ENCODE assay signal across 8 cellular contexts in the genomic region with DNA sequence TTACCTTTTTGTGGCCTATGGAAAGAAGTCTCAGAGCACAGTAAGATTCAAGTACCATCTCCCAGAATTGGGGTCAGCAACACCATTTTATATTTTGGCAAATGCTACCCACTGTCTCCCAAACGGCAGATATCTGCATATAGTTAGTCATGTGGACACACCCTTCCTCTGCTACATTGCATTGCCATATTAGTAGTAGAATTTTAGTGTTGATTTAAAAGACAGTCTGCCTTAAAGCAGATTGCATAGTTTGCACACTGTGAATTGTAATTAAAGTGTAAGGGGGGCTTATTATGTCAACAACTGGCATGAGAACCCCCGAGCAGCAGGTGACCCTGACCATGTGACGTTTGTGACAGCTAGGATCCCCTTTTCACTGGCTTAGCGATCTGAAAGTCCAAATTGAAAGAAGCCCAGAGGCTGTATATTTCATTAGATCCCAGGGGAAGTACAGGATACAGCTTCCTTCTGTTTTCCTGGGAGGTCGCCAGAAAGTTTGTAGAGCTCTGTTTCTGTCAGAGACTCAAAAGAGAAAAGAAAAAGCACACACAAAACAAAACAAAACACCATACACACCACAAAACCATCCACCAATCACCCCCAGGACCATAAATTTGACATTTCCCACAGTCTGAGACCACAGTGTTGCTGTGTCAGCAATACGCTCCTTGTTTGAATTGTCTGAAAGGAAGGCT.
DNase-seq lines count a peak whose midpoint lies in the region; ATAC-seq and TF ChIP-seq lines count a peak whose summit lies in the region.

No MANE protein-coding gene starts in this region.

- WGBS in esophagus, 2 donors: 6 to 20% methylated on average over 6 of the region's 6 CpGs

- no peak for DNase-seq in CD4-positive, alpha-beta memory T cell
- peak; percentile 44 for DNase-seq in PC-3
- peak; percentile 56 for DNase-seq in osteoblast (ENCODE audit: insufficient read length, low spot score, missing footprints)
- no peak for DNase-seq in HK-2 (ENCODE audit: unreplicated experiment)
- DNase-seq in GM10248 (ENCODE audit: extremely low spot score): no peak

- POLR2A ChIA-PET in CD4-positive, alpha-beta memory T cell (lab: Charles Lee; ENCODE audit: partially characterized antibody): no interaction called here
- POLR2A ChIA-PET in PC-3 (lab: Charles Lee; ENCODE audit: unreplicated experiment): no interaction called here
- POLR2A ChIA-PET in GM10248 (lab: Yijun Ruan, JAX): no interaction called here

- H3K9ac ChIP-seq in PC-3 (ENCODE audit: low read length): no peak overlapping the region

- no peaks in the 10 kb centered on the region for H4K20me1 ChIP-seq in PC-3 (ENCODE audit: low read length)
- no peaks in the 10 kb centered on the region for H4K20me1 ChIP-seq in osteoblast (ENCODE audit: insufficient read depth, low read length)

- no peak for TF ChIP-seq CTCF in PC-3 (conservative IDR thresholded peaks at IDR 0.05; ENCODE audit: low read depth, low read length)
- no peak for TF ChIP-seq CTCF in osteoblast (IDR thresholded peaks at IDR 0.05; ENCODE audit: extremely low read depth, low read depth, low read length)
- TF ChIP-seq CTCF in GM10248 (IDR thresholded peaks at IDR 0.05; ENCODE audit: control extremely low read depth, extremely low read depth, low read depth, missing control alignments): no peak

- peak overlapping the region in 6 of 8 donors; percentile 22 to 67 (median 54) for H3K4me3 Mint-ChIP-seq in CD4-positive, alpha-beta memory T cell

- H3K27ac Mint-ChIP-seq in CD4-positive, alpha-beta memory T cell: peak overlapping the region in 4 of 7 donors; percentile 19 to 51 (median 38)

- no peak overlapping the region for H3K4me3 ChIP-seq in CD4-positive, alpha-beta memory T cell (ENCODE audit: low read length in 2 of 2)
- H3K4me3 ChIP-seq in PC-3 (ENCODE audit: low read length) (peak overlapping the region; percentile 49), esophagus (ENCODE audit: low read depth in 1 of 2, low read length in 2 of 2) (peak overlapping the region in 1 of 2 donors; percentile 29), osteoblast (ENCODE audit: insufficient read depth, low read length) (peak overlapping the region; percentile 69)

- H3K27me3 ChIP-seq in CD4-positive, alpha-beta memory T cell (ENCODE audit: insufficient read depth, low read length): no peaks in the 10 kb centered on the region
- no peaks in the 10 kb centered on the region for H3K27me3 ChIP-seq in PC-3 (ENCODE audit: low read length)
- no peaks in the 10 kb centered on the region for H3K27me3 ChIP-seq in esophagus (ENCODE audit: control insufficient read depth in 1 of 2, insufficient read depth in 2 of 2, low read length in 2 of 2)
- no peaks in the 10 kb centered on the region for H3K27me3 ChIP-seq in osteoblast (ENCODE audit: insufficient read depth, low read length)

- no peaks in the 10 kb centered on the region for H3K9me3 ChIP-seq in CD4-positive, alpha-beta memory T cell (ENCODE audit: control insufficient read depth in 1 of 2, low read length in 2 of 2)
- no peaks in the 10 kb centered on the region for H3K9me3 ChIP-seq in PC-3 (ENCODE audit: low read length)
- no peaks in the 10 kb centered on the region for H3K9me3 ChIP-seq in esophagus (ENCODE audit: control insufficient read depth in 2 of 2, insufficient read depth in 1 of 2, low read depth in 1 of 2, low read length in 1 of 2)
- no peaks in the 10 kb centered on the region for H3K9me3 ChIP-seq in osteoblast (ENCODE audit: low read depth, low read length)

- H3K9me3 Mint-ChIP-seq in CD4-positive, alpha-beta memory T cell: no peaks in the 10 kb centered on the region

- no TSS peak for BruUV-seq in PC-3 (replicated peaks; lab: Mats Ljungman, UMichigan)

- no peaks in the 10 kb centered on the region for H3K9me2 ChIP-seq in PC-3 (replicated peaks; ENCODE audit: low read length)

- H3K79me2 ChIP-seq in PC-3 (ENCODE audit: low read length) (no peaks in the 10 kb centered on the region), osteoblast (ENCODE audit: insufficient read depth, low read length) (no peaks in the 10 kb centered on the region)

- no peak overlapping the region for H3K27ac ChIP-seq in CD4-positive, alpha-beta memory T cell (ENCODE audit: low read depth, low read length)
- H3K27ac ChIP-seq in PC-3 (ENCODE audit: low read length): no peak overlapping the region
- H3K27ac ChIP-seq in esophagus (ENCODE audit: low read depth in 2 of 2, low read length in 1 of 2): peak overlapping the region; percentile 72 to 85
- H3K27ac ChIP-seq in osteoblast (ENCODE audit: low read depth, low read length): peak overlapping the region; percentile 6

- H3F3A ChIP-seq in PC-3 (ENCODE audit: low read length, unreplicated experiment): no peaks in the 10 kb centered on the region

- no peaks in the 10 kb centered on the region for H3K36me3 Mint-ChIP-seq in CD4-positive, alpha-beta memory T cell

- H3K27me3 Mint-ChIP-seq in CD4-positive, alpha-beta memory T cell: no peaks in the 10 kb centered on the region

- ATAC-seq in PC-3: peak; percentile 94
- no peak for ATAC-seq in GM18519 (IDR thresholded peaks at IDR 0.05; ENCODE audit: low FRiP score, unreplicated experiment)
- ATAC-seq in HG03108 (IDR thresholded peaks at IDR 0.05; ENCODE audit: unreplicated experiment): no peak

- no peaks in the 10 kb centered on the region for H3K36me3 ChIP-seq in CD4-positive, alpha-beta memory T cell (ENCODE audit: insufficient read depth, low read length)
- H3K36me3 ChIP-seq in PC-3 (ENCODE audit: low read depth, low read length): no peaks in the 10 kb centered on the region
- H3K36me3 ChIP-seq in esophagus (ENCODE audit: control insufficient read depth in 2 of 2, insufficient read depth in 2 of 2, low read length in 1 of 2): no peaks in the 10 kb centered on the region
- H3K36me3 ChIP-seq in osteoblast (ENCODE audit: insufficient read depth, low read length): no peaks in the 10 kb centered on the region

- H2AFZ ChIP-seq in PC-3 (ENCODE audit: low read length) (peak overlapping the region; percentile 56), osteoblast (ENCODE audit: low read length) (peak overlapping the region; percentile 58)

- CTCF ChIA-PET in CD4-positive, alpha-beta memory T cell (lab: Charles Lee; ENCODE audit: partially characterized antibody): no interaction called here
- CTCF ChIA-PET in PC-3 (lab: Charles Lee) (interaction anchor here (1.1 kb wide), 1 partner anchor 205 kb away, joined by 3 read pairs; no protein-coding TSS in a partner anchor), GM10248 (lab: Yijun Ruan, JAX) (interaction anchor here (1.4 to 3.6 kb wide), 2 partner anchors 12 to 105 kb away, joined by 3 to 16 read pairs; no protein-coding TSS in a partner anchor)

- H3K4me2 ChIP-seq in PC-3 (ENCODE audit: low read length) (peak overlapping the region; percentile 76), osteoblast (ENCODE audit: insufficient read depth, low read length) (peak overlapping the region; percentile 84)

- H3K4me1 ChIP-seq in CD4-positive, alpha-beta memory T cell (ENCODE audit: insufficient read depth, low read length): peaks cover 10% of the 10 kb centered on the region
- peaks cover 21% of the 10 kb centered on the region for H3K4me1 ChIP-seq in PC-3 (ENCODE audit: insufficient read depth, low read length)
- peaks cover 4 to 5% of the 10 kb centered on the region in 2 donors for H3K4me1 ChIP-seq in esophagus (ENCODE audit: control insufficient read depth in 2 of 2, insufficient read depth in 2 of 2, low read length in 1 of 2)
- H3K4me1 ChIP-seq in osteoblast (ENCODE audit: insufficient read depth, low read length): peaks cover 24% of the 10 kb centered on the region

- intact Hi-C loops in CD4-positive, alpha-beta memory T cell (cut with micrococcal nuclease): no loop called here
- intact Hi-C loops in PC-3 (cut with micrococcal nuclease): no loop called here

- H3K4me1 Mint-ChIP-seq in CD4-positive, alpha-beta memory T cell: peaks cover 10 to 29% (median 22%) of the 10 kb centered on the region in 4 donors

Comparison
In these comparisons a context has a peak if more than half of its experiments do, and no peak if none do; other contexts are left out.
1. DNase-seq: peak in PC-3 (single experiment) and osteoblast (single experiment); none in CD4-positive, alpha-beta memory T cell (0 of 5), HK-2 (single experiment) and GM10248 (single experiment).
2. H3K27ac ChIP-seq: peak in esophagus (2 of 2) and osteoblast (single experiment); none in CD4-positive, alpha-beta memory T cell (single experiment) and PC-3 (single experiment).
3. H3K4me3 ChIP-seq: peak in PC-3 (single experiment) and osteoblast (single experiment); none in CD4-positive, alpha-beta memory T cell (0 of 2).